1 cellular context compared by ENCODE assay signal in the genomic region with DNA sequence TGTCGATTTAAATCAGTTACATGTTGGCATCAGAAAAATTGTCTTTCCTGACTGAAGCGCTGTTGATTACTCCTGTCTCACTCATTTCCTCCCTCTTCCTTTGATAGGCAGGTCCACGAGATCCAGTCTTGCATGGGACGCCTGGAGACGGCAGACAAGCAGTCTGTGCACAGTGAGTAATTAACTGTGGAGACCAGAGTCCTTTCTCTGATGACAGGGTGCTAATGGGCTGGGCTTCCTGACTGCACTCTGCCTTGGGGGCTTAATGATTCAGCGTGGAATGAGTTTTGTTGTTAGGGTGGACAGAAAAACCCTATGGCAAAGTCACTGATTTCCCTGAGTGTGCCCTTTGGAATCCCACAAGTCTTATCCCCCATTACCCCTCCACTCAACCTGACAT.
TF ChIP-seq lines count a peak whose summit lies in the region.

No MANE protein-coding gene starts in this region.

TF ChIP-seq in HepG2, 621 proteins besides CTCF, POLR2A, EP300 and RAD21:
- TF ChIP-seq PPARG (CRISPR knock-in tag; conservative IDR thresholded peaks at IDR 0.05) (no peak), GTF3A (CRISPR knock-in tag; conservative IDR thresholded peaks at IDR 0.05) (no peak), U2AF1 (optimal IDR thresholded peaks at IDR 0.05; ENCODE audit: low read depth, low read length) (no peak), THYN1 (CRISPR knock-in tag; IDR thresholded peaks at IDR 0.05; ENCODE audit: borderline replicate concordance, low read depth) (no peak), ZFP36L1 (CRISPR knock-in tag; IDR thresholded peaks at IDR 0.05) (no peak), TARDBP (CRISPR knock-in tag; IDR thresholded peaks at IDR 0.05) (no peak), ZBTB39 (CRISPR knock-in tag; IDR thresholded peaks at IDR 0.05) (no peak), SP5 (CRISPR knock-in tag; IDR thresholded peaks at IDR 0.05; ENCODE audit: borderline replicate concordance, low read depth) (no peak), IKZF1 (IDR thresholded peaks at IDR 0.05) (no peak), SIN3B (IDR thresholded peaks at IDR 0.05; ENCODE audit: low read length) (no peak), CBX2 (IDR thresholded peaks at IDR 0.05; ENCODE audit: low read depth, low read length) (no peak), CBX2 (CRISPR knock-in tag; IDR thresholded peaks at IDR 0.05; ENCODE audit: low read depth) (no peak), ZIK1 (CRISPR knock-in tag; IDR thresholded peaks at IDR 0.05; ENCODE audit: borderline replicate concordance, low read depth) (no peak), ZNF747 (CRISPR knock-in tag; IDR thresholded peaks at IDR 0.05; ENCODE audit: borderline replicate concordance) (no peak), ZBTB8A (CRISPR knock-in tag; IDR thresholded peaks at IDR 0.05; ENCODE audit: borderline replicate concordance, low read depth) (no peak), ZNF841 (CRISPR knock-in tag; IDR thresholded peaks at IDR 0.05; ENCODE audit: borderline replicate concordance) (no peak), TOE1 (CRISPR knock-in tag; IDR thresholded peaks at IDR 0.05) (no peak), GFI1 (CRISPR knock-in tag; IDR thresholded peaks at IDR 0.05; ENCODE audit: borderline replicate concordance) (no peak)
- TF ChIP-seq, protein P1, sequence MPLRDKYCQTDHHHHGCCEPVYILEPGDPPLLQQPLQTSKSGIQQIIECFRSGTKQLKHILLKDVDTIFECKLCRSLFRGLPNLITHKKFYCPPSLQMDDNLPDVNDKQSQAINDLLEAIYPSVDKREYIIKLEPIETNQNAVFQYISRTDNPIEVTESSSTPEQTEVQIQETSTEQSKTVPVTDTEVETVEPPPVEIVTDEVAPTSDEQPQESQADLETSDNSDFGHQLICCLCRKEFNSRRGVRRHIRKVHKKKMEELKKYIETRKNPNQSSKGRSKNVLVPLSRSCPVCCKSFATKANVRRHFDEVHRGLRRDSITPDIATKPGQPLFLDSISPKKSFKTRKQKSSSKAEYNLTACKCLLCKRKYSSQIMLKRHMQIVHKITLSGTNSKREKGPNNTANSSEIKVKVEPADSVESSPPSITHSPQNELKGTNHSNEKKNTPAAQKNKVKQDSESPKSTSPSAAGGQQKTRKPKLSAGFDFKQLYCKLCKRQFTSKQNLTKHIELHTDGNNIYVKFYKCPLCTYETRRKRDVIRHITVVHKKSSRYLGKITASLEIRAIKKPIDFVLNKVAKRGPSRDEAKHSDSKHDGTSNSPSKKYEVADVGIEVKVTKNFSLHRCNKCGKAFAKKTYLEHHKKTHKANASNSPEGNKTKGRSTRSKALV (CRISPR knock-in tag; IDR thresholded peaks at IDR 0.05), result no peak
- TF ChIP-seq, protein P2, sequence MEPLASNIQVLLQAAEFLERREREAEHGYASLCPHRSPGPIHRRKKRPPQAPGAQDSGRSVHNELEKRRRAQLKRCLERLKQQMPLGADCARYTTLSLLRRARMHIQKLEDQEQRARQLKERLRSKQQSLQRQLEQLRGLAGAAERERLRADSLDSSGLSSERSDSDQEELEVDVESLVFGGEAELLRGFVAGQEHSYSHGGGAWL (CRISPR knock-in tag; IDR thresholded peaks at IDR 0.05), result no peak
- TF ChIP-seq, protein P3, sequence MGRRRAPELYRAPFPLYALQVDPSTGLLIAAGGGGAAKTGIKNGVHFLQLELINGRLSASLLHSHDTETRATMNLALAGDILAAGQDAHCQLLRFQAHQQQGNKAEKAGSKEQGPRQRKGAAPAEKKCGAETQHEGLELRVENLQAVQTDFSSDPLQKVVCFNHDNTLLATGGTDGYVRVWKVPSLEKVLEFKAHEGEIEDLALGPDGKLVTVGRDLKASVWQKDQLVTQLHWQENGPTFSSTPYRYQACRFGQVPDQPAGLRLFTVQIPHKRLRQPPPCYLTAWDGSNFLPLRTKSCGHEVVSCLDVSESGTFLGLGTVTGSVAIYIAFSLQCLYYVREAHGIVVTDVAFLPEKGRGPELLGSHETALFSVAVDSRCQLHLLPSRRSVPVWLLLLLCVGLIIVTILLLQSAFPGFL (CRISPR knock-in tag; IDR thresholded peaks at IDR 0.05), result no peak
TF ChIP-seq in HepG2: peak in this region for 0.
